8 cellular contexts compared by ENCODE assay signal in the genomic region with DNA sequence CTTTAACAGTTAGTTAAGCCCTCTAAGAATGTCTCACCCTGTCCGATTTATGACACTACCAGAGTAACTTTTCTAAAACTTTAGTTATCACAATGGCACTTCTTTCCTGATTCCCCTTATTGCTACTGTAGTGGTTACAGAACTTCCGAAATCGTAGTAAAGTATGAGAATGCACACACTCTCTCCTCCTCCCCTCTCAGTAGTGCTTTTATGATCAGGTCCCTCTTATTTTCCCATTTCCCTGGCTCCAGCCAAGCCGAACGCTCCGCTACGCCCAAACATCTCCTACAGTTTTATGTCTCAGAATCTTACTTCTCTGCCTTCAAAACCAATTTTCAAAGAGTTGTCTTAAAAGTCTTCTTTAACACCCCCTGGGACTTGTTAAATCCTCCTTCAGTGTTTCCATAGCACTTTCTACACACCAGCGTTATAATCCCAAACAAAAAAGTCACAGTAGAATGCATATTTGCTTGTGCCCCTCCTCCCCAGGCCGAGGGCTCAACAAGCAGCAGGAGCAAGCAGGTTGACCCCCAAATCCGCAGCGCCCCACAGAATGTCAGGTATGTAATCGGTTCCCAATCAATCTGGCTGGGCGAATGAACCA. TPM values are rescaled to one million over a fixed set of nuclear protein-coding genes. Genes with fewer than 3 reads are reported as not detected.
DNase-seq lines count a peak whose midpoint lies in the region; ATAC-seq, FAIRE-seq and TF ChIP-seq lines count a peak whose summit lies in the region.

No MANE protein-coding gene starts in this region.

- SMC1A ChIA-PET in GM12878 (lab: Charles Lee; ENCODE audit: uncharacterized antibody, unreplicated experiment), result interaction anchor here (0.6 to 1.5 kb wide), 3 partner anchors 8 to 132 kb away, joined by 3 to 4 read pairs (median 3); no protein-coding TSS in a partner anchor

- H3K9ac ChIP-seq in IMR-90 (ENCODE audit: low read depth, low read length) (peak overlapping the region; percentile 62), GM12878 (ENCODE audit: control insufficient read depth, insufficient read depth, low read length) (peak overlapping the region; percentile 63), HepG2 (ENCODE audit: insufficient read depth, low read depth, low read length) (peak overlapping the region; percentile 74)

- FAIRE-seq in GM12878 (lab: Jason Lieb, UNC) (peak; percentile 81), HepG2 (lab: Jason Lieb, UNC) (peak; percentile 15)

- H3K79me2 ChIP-seq in GM12878 (ENCODE audit: control insufficient read depth, insufficient read depth, low read length) (peaks cover 13% of the 10 kb centered on the region), HepG2 (ENCODE audit: insufficient read depth, low read length) (no peaks in the 10 kb centered on the region)

- peak overlapping the region; percentile 76 to 95 for H4K8ac ChIP-seq in IMR-90 (ENCODE audit: low read depth in 2 of 2, low read length in 2 of 2)

- intact Hi-C loops in IMR-90 (cut with micrococcal nuclease), result loop anchor here (1.0 to 2.0 kb wide), 2 partner anchors 130 to 136 kb away; partner anchors contain the start of gene CLCN3
- intact Hi-C loops in GM12878 (cut with micrococcal nuclease; ENCODE audit: unreplicated experiment), result loop anchor here (5.0 kb wide), 1 partner anchor 145 kb away; the partner anchor contains the start of gene NEK1
- intact Hi-C loops in HepG2 (cut with micrococcal nuclease; ENCODE audit: unreplicated experiment), result loop anchor here (5.0 kb wide), 1 partner anchor 270 kb away; the partner anchor contains the start of gene MFAP3L

- RAD21 ChIA-PET in GM12878 (lab: Charles Lee; ENCODE audit: unreplicated experiment), result no interaction called here

- peak in 1 of 5 donors; percentile 4 for DNase-seq in CD8-positive, alpha-beta memory T cell
- DNase-seq in IMR-90 (no peak), GM12878 (ENCODE audit: low read depth, low spot score) (no peak), HepG2 (ENCODE audit: low spot score) (peak; percentile 1), tibial nerve (ENCODE audit: low spot score in 2 of 2) (no peak), NCI-H526 (lab: John Stamatoyannopoulos, UW) (no peak)
- DNase-seq in stimulated activated CD8-positive, alpha-beta memory T cell treated with anti-CD3 and anti-CD28 coated beads, Interleukin-4, amount 100 ng/mL, for 48 hours, result no peak

- peaks cover 15% of the 10 kb centered on the region for H3K4me1 ChIP-seq in CD8-positive, alpha-beta memory T cell (ENCODE audit: insufficient read depth, low read length)
- peaks cover 1% of the 10 kb centered on the region; the same call in 1 of the 2 replicates for H3K4me1 ChIP-seq in IMR-90 (ENCODE audit: control insufficient read depth, insufficient read depth, low read length)
- 0 out of 2 replicates have a peak, but pooled peaks cover 6% of the 10 kb centered on the region for H3K4me1 ChIP-seq in GM12878 (ENCODE audit: control insufficient read depth, insufficient read depth, low read length)
- peaks cover 14% of the 10 kb centered on the region for H3K4me1 ChIP-seq in HepG2 (ENCODE audit: insufficient read depth, low read length)
- peaks cover 0 to 25% (median 15%) of the 10 kb centered on the region in 4 donors for H3K4me1 ChIP-seq in tibial nerve

- H3K14ac ChIP-seq in IMR-90 (replicated peaks; ENCODE audit: low read depth, low read length), result peak overlapping the region; percentile 10

- H3K27me3 ChIP-seq in CD8-positive, alpha-beta memory T cell (ENCODE audit: insufficient read depth, low read length, poor library complexity, severe bottlenecking), result no peaks in the 10 kb centered on the region
- H3K27me3 ChIP-seq in IMR-90 (ENCODE audit: control insufficient read depth, insufficient read depth, low read length), result no peaks in the 10 kb centered on the region; the same call in none of the 2 replicates
- no peaks in the 10 kb centered on the region for H3K27me3 ChIP-seq in GM12878 (replicated peaks in 1 of 2; ENCODE audit: control insufficient read depth in 2 of 2, insufficient read depth in 2 of 2, low read length in 1 of 2)
- no peaks in the 10 kb centered on the region; a peak in 1 of 5 replicates for H3K27me3 ChIP-seq in HepG2 (ENCODE audit: control insufficient read depth in 1 of 2, insufficient read depth in 2 of 2, low read length in 2 of 2)
- H3K27me3 ChIP-seq in tibial nerve, result no peaks in the 10 kb centered on the region

- peak overlapping the region; percentile 76 for H3K4ac ChIP-seq in IMR-90 (ENCODE audit: low read depth, low read length)

- TF ChIP-seq POLR2A in IMR-90 (IDR thresholded peaks at IDR 0.05; ENCODE audit: low read depth, low read length), result no peak
- no peak for TF ChIP-seq POLR2A in GM12878 (IDR thresholded peaks at IDR 0.05; ENCODE audit: low read depth, low read length)
- no peak for TF ChIP-seq POLR2A in HepG2 (IDR thresholded peaks at IDR 0.05; ENCODE audit: insufficient read depth in 1 of 2, low read depth in 2 of 2, low read length in 2 of 2)
- no peak for TF ChIP-seq POLR2A in tibial nerve (IDR thresholded peaks at IDR 0.05)

- H2BK15ac ChIP-seq in IMR-90 (ENCODE audit: low read depth, low read length), result no peak overlapping the region

- no peaks in the 10 kb centered on the region for H4K20me1 ChIP-seq in IMR-90 (ENCODE audit: insufficient read depth, low read length)
- H4K20me1 ChIP-seq in GM12878 (ENCODE audit: control insufficient read depth, insufficient read depth), result no peaks in the 10 kb centered on the region
- no peaks in the 10 kb centered on the region for H4K20me1 ChIP-seq in HepG2 (ENCODE audit: insufficient read depth, low read length)

- peak overlapping the region; percentile 87 for H2AK9ac ChIP-seq in IMR-90 (replicated peaks; ENCODE audit: low read depth, low read length, poor library complexity)

- H3K23ac ChIP-seq in IMR-90 (ENCODE audit: low read depth, low read length), result peak overlapping the region; percentile 11; the same call in 1 of the 2 replicates

- H2BK20ac ChIP-seq in IMR-90 (ENCODE audit: low read depth, low read length), result no peak overlapping the region

- H3K4me2 ChIP-seq in IMR-90 (ENCODE audit: low read depth, low read length) (peak overlapping the region; percentile 85), GM12878 (ENCODE audit: control insufficient read depth, insufficient read depth) (peak overlapping the region; percentile 96), HepG2 (ENCODE audit: low read depth, low read length) (peak overlapping the region; percentile 78)

- in situ Hi-C loops in IMR-90 (cut with MboI; ENCODE audit: low sequenced_read_pairs) (no loop called here), GM12878 (cut with MboI) (no loop called here), HepG2 (cut with HindIII; ENCODE audit: extremely low pct_ligation_motif_present, low pct_unique_long_range_greater_than_20kb) (no loop called here)

- POLR2A ChIA-PET in CD8-positive, alpha-beta memory T cell (lab: Charles Lee), result no interaction called here
- POLR2A ChIA-PET in IMR-90 (lab: Charles Lee; ENCODE audit: unreplicated experiment), result no interaction called here
- POLR2A ChIA-PET in GM12878 (lab: Charles Lee), result interaction anchor here (1.1 to 1.2 kb wide), 2 partner anchors 98 to 144 kb away, joined by 4 to 5 read pairs; partner anchors contain the start of gene NEK1
- POLR2A ChIA-PET in HepG2 (lab: Yijun Ruan, JAX), result interaction anchor here (0.8 kb wide), 1 partner anchor 29 kb away, joined by 3 read pairs; no protein-coding TSS in a partner anchor

- H3K4me3 ChIP-seq in CD8-positive, alpha-beta memory T cell (ENCODE audit: low read length), result peak overlapping the region; percentile 97
- H3K4me3 ChIP-seq in IMR-90 (ENCODE audit: insufficient read depth, low read depth, low read length) (peak overlapping the region; percentile 81), GM12878 (peak overlapping the region; percentile 92), HepG2 (replicated peaks in 1 of 3; ENCODE audit: insufficient read depth in 1 of 3, low read depth in 2 of 3, low read length in 3 of 3) (peak overlapping the region; percentile 76 to 91 (median 85)), tibial nerve (peak overlapping the region; percentile 61 to 78 (median 64))

- H4K91ac ChIP-seq in IMR-90 (ENCODE audit: insufficient read depth, low read depth, low read length), result peak overlapping the region; percentile 36; the same call in 1 of the 2 replicates

- CTCF ChIA-PET in CD8-positive, alpha-beta memory T cell (lab: Charles Lee), result no interaction called here
- CTCF ChIA-PET in IMR-90 (lab: Yijun Ruan, JAX) (no interaction called here), GM12878 (lab: Yijun Ruan, JAX) (interaction anchor here (1.2 kb wide), 2 partner anchors 8 to 144 kb away, joined by 3 to 6 read pairs; partner anchors contain the start of gene NEK1), HepG2 (lab: Yijun Ruan, JAX; ENCODE audit: low intra/inter-chr PET ratio, low total read pairs) (no interaction called here)

- TF ChIP-seq RAD21 in IMR-90 (IDR thresholded peaks at IDR 0.05; ENCODE audit: low read length) (no peak), GM12878 (IDR thresholded peaks at IDR 0.05; ENCODE audit: insufficient read depth, low read depth, low read length) (no peak), HepG2 (CRISPR knock-in tag; IDR thresholded peaks at IDR 0.05) (no peak)

- H3K9me3 ChIP-seq in CD8-positive, alpha-beta memory T cell (ENCODE audit: low read length), result no peaks in the 10 kb centered on the region
- H3K9me3 ChIP-seq in IMR-90 (ENCODE audit: control insufficient read depth, insufficient read depth, low read length) (no peaks in the 10 kb centered on the region), GM12878 (replicated peaks; ENCODE audit: control insufficient read depth, insufficient read depth, low read length) (no peaks in the 10 kb centered on the region), HepG2 (ENCODE audit: low read length) (no peaks in the 10 kb centered on the region), tibial nerve (no peaks in the 10 kb centered on the region)

- H3K36me3 ChIP-seq in CD8-positive, alpha-beta memory T cell (ENCODE audit: insufficient read depth, low read length), result no peaks in the 10 kb centered on the region
- H3K36me3 ChIP-seq in IMR-90 (ENCODE audit: control insufficient read depth, insufficient read depth, low read length), result peaks cover 5% of the 10 kb centered on the region; the same call in 1 of the 2 replicates
- no peaks in the 10 kb centered on the region for H3K36me3 ChIP-seq in GM12878 (ENCODE audit: control insufficient read depth in 2 of 2, insufficient read depth in 2 of 2, low read length in 1 of 2)
- no peaks in the 10 kb centered on the region for H3K36me3 ChIP-seq in HepG2 (replicated peaks in 1 of 2; ENCODE audit: control insufficient read depth in 1 of 2, insufficient read depth in 2 of 2, low read length in 2 of 2)
- peaks cover 0 to 15% (median 0%) of the 10 kb centered on the region in 3 donors for H3K36me3 ChIP-seq in tibial nerve

- no peak overlapping the region for H2BK5ac ChIP-seq in IMR-90 (ENCODE audit: low read depth, low read length, poor library complexity, severe bottlenecking)

- H2AFZ ChIP-seq in IMR-90 (replicated peaks; ENCODE audit: low read length, poor library complexity), result peak overlapping the region; percentile 100
- H2AFZ ChIP-seq in GM12878 (ENCODE audit: control insufficient read depth, low read depth, low read length), result peak overlapping the region; percentile 84
- peak overlapping the region; percentile 76 for H2AFZ ChIP-seq in HepG2 (ENCODE audit: low read length)

- peak overlapping the region; percentile 79 to 96 (median 87) for H3K4me3 Mint-ChIP-seq in CD8-positive, alpha-beta memory T cell

- peak overlapping the region; percentile 12; the same call in 1 of the 2 replicates for H3K56ac ChIP-seq in IMR-90 (ENCODE audit: extremely low read depth, insufficient read depth, low read length)

- WGBS in IMR-90 (ENCODE audit: extremely low coverage in 2 of 2, insufficient read length in 1 of 2), 2 experiments, result 4% methylated on average over 4 of the region's 13 CpGs; no CpG with 5 or more reads in 1 of the 2 experiments
- WGBS in GM12878 (ENCODE audit: insufficient coverage, insufficient replicate concordance, low lambda C conversion rate, missing lambda C conversion rate), result 0% methylated on average over 13 of the region's 13 CpGs
- under 1% methylated on average over 13 of the region's 13 CpGs for WGBS in HepG2 (ENCODE audit: low lambda C conversion rate)
- WGBS in tibial nerve, 2 donors, result 1 to 2% methylated on average over 13 of the region's 13 CpGs

- peak; percentile 25 for ATAC-seq in GM21367 (IDR thresholded peaks at IDR 0.05; ENCODE audit: unreplicated experiment)
- peak; percentile 34 for ATAC-seq in IMR-90 (ENCODE audit: low read depth)
- peak; percentile 50 for ATAC-seq in GM12878
- ATAC-seq in HepG2, result peak; percentile 53

- H2AK5ac ChIP-seq in IMR-90 (ENCODE audit: low read depth, low read length), result no peak overlapping the region

- dilution Hi-C loops in IMR-90 (cut with HindIII; ENCODE audit: low sequenced_read_pairs, unreplicated experiment), result no loop called here

- H3K27me3 Mint-ChIP-seq in CD8-positive, alpha-beta memory T cell, result no peaks in the 10 kb centered on the region

- no peak overlapping the region for H3K18ac ChIP-seq in IMR-90 (ENCODE audit: low read depth, low read length)

- H3K27ac Mint-ChIP-seq in CD8-positive, alpha-beta memory T cell, result peak overlapping the region in 7 of 8 donors; percentile 7 to 85 (median 64)

- H3K9me3 Mint-ChIP-seq in CD8-positive, alpha-beta memory T cell, result no peaks in the 10 kb centered on the region

- H3K9me1 ChIP-seq in IMR-90 (ENCODE audit: insufficient read depth, low read length), result peaks cover 2% of the 10 kb centered on the region; the same call in 1 of the 2 replicates

- no peak for TF ChIP-seq EP300 in GM12878 (IDR thresholded peaks at IDR 0.05; ENCODE audit: borderline replicate concordance in 1 of 2, control insufficient read depth in 1 of 2, low read depth in 2 of 2, low read length in 2 of 2)
- no peak for TF ChIP-seq EP300 in HepG2 (IDR thresholded peaks at IDR 0.05; ENCODE audit: low read depth in 2 of 2, low read length in 2 of 2)
- no peak for TF ChIP-seq EP300 in HepG2 (CRISPR knock-in tag; IDR thresholded peaks at IDR 0.05; ENCODE audit: borderline replicate concordance)
- TF ChIP-seq EP300 in tibial nerve (IDR thresholded peaks at IDR 0.05), result no peak

- peaks cover 29 to 41% (median 40%) of the 10 kb centered on the region in 3 donors for H3K4me1 Mint-ChIP-seq in CD8-positive, alpha-beta memory T cell

- H3K79me1 ChIP-seq in IMR-90 (ENCODE audit: low read depth in 1 of 2, low read length in 2 of 2), result peaks cover 18 to 20% of the 10 kb centered on the region in 2 experiments

- TF ChIP-seq CTCF in IMR-90 (conservative IDR thresholded peaks at IDR 0.05; ENCODE audit: low read depth, low read length) (no peak), GM12878 (IDR thresholded peaks at IDR 0.05 in 2 of 3, conservative IDR thresholded peaks at IDR 0.05 in 1 of 3; ENCODE audit: control insufficient read depth in 2 of 3, extremely low read depth in 1 of 3, insufficient read depth in 1 of 3, low read depth in 3 of 3, low read length in 3 of 3) (no peak), HepG2 (CRISPR knock-in tag; IDR thresholded peaks at IDR 0.05) (no peak), tibial nerve (IDR thresholded peaks at IDR 0.05) (no peak)

- H2BK120ac ChIP-seq in IMR-90 (ENCODE audit: low read depth, low read length), result no peak overlapping the region

- peaks cover 3 to 16% (median 4%) of the 10 kb centered on the region in 3 donors for H3K36me3 Mint-ChIP-seq in CD8-positive, alpha-beta memory T cell

- H3K27ac ChIP-seq in CD8-positive, alpha-beta memory T cell (ENCODE audit: low read depth, low read length), result peak overlapping the region; percentile 69
- H3K27ac ChIP-seq in IMR-90 (ENCODE audit: insufficient read depth, low read length) (no peak overlapping the region; the same call in 1 of the 2 replicates), GM12878 (ENCODE audit: control insufficient read depth, insufficient read depth) (0 out of 2 replicates have a peak overlapping the region, but pooled peaks have one; percentile 9), HepG2 (ENCODE audit: extremely low read length, insufficient read depth, low read length) (peak overlapping the region; percentile 52), tibial nerve (peak overlapping the region in 3 of 4 donors; percentile 48 to 70 (median 69))

- H4K5ac ChIP-seq in IMR-90 (ENCODE audit: low read depth, low read length), result peak overlapping the region; percentile 1; the same call in 1 of the 2 replicates

- no TSS peak for BruUV-seq in IMR-90 (replicated peaks; lab: Mats Ljungman, UMichigan)
- BruUV-seq in GM12878 (replicated peaks; lab: Mats Ljungman, UMichigan), result no TSS peak
- TSS peak; percentile 64 for BruUV-seq in HepG2 (replicated peaks; lab: Mats Ljungman, UMichigan)

RNA-seq across cellular contexts. Expression of gene HPF1, which starts 0.7 kb away (rescaled TPM):
- total RNA-seq in CD8-positive, alpha-beta memory T cell, result 10 to 100 TPM; 25.1 to 31.5 TPM
- 41.3 TPM for polyA plus RNA-seq in CD8-positive, alpha-beta memory T cell
- total RNA-seq in IMR-90 (2012; rRNA removed) (15.2 and 27.5 TPM in 2 replicates), GM12878 (2014; rRNA removed) (31.2 and 37.1 TPM in 2 replicates), GM12878 (2014; rRNA removed; fragmentation: Illumina TruSeq; extraction: Trizol) (49.6 and 53.9 TPM in 2 replicates), GM12878 (2021) (31.4 and 35.3 TPM in 2 replicates), HepG2 (2016; rRNA removed; fragmentation: Illumina TruSeq; extraction: Trizol) (14.8 and 23.0 TPM in 2 replicates), tibial nerve (10 to 100 TPM; 14.1 to 33.9 (median 24.5) TPM)
- polyA plus RNA-seq in IMR-90 (2012; rRNA removed) (19.1 and 24.9 TPM in 2 replicates), GM12878 (2011; rRNA removed) (47.7 and 78.2 TPM in 2 replicates), GM12878 (2014; fragmentation: Illumina TruSeq; extraction: Trizol) (93.5 and 109 TPM in 2 replicates), GM12878 (2014; fragmentation: Nextera tagmentation; extraction: Ambion mirVana) (10 to 100 TPM; 47.9 to 56.4 TPM), GM12878 (2014; rRNA removed) (28.2 and 32.6 TPM in 2 replicates), GM12878 (2016; fragmentation: Nextera tagmentation; extraction: Ambion mirVana) (10 to 100 TPM; 62.9 to 76.3 TPM), HepG2 (2011; rRNA removed) (4.2 and 5.1 TPM in 2 replicates)
- 3.7 and 8.2 TPM in 2 replicates for polyA plus RNA-seq in IMR-90 (2012; cell fraction: cytosol; rRNA removed)
- polyA plus RNA-seq in IMR-90 (2012; cell fraction: nucleus; rRNA removed; ENCODE audit: low replicate concordance), result 1.6 and 10.0 TPM in 2 replicates
- 24.3 and 28.0 TPM in 2 replicates for total RNA-seq in GM12878 (2013; cell fraction: nucleolus; rRNA removed)
- polyA plus RNA-seq in GM12878 (2011; ENCODE audit: low read depth), result 13.7 TPM
- polyA plus RNA-seq in GM12878 (2011; cell fraction: cytosol; rRNA removed), result 14.4 and 34.8 TPM in 2 replicates
- polyA plus RNA-seq in GM12878 (2011; cell fraction: nucleus; rRNA removed), result 8.9 and 14.3 TPM in 2 replicates
- polyA plus RNA-seq in GM12878 (2012), result 21.3 and 23.3 TPM in 2 replicates
- 6.5 and 8.6 TPM in 2 replicates for polyA minus RNA-seq in GM12878 (2011; rRNA and poly(A)+ RNA removed)
- 4.1 and 9.2 TPM in 2 replicates for polyA minus RNA-seq in GM12878 (2011; cell fraction: cytosol; rRNA and poly(A)+ RNA removed)
- 1.7 and 4.3 TPM in 2 replicates for polyA minus RNA-seq in GM12878 (2011; cell fraction: nucleus; rRNA and poly(A)+ RNA removed)
- 2.2 and 2.8 TPM in 2 replicates for total RNA-seq in HepG2 (2016; cell fraction: cytosol; rRNA removed; fragmentation: Illumina TruSeq; extraction: Trizol; ENCODE audit: low read depth)
- 16.3 and 27.5 TPM in 2 replicates for total RNA-seq in HepG2 (2016; cell fraction: insoluble cytoplasmic fraction; rRNA removed; fragmentation: Illumina TruSeq; extraction: Trizol)
- 5.5 and 5.7 TPM in 2 replicates for total RNA-seq in HepG2 (2016; cell fraction: membrane; rRNA removed; fragmentation: Illumina TruSeq; extraction: Trizol)
- total RNA-seq in HepG2 (2016; cell fraction: nucleus; rRNA removed; fragmentation: Illumina TruSeq; extraction: Trizol), result 6.6 and 9.1 TPM in 2 replicates
- 3.0 and 5.1 TPM in 2 replicates for polyA plus RNA-seq in HepG2 (2011; cell fraction: cytosol; rRNA removed)
- polyA plus RNA-seq in HepG2 (2011; cell fraction: nucleus; rRNA removed), result 1.4 and 1.5 TPM in 2 replicates
- polyA plus RNA-seq in HepG2 (2012), result 6.8 and 10.6 TPM in 2 replicates
- polyA plus RNA-seq in HepG2 (2016; cell fraction: cytosol; fragmentation: Illumina TruSeq; extraction: Trizol; ENCODE audit: low read depth), result 2.3 and 2.7 TPM in 2 replicates
- polyA plus RNA-seq in HepG2 (2016; cell fraction: insoluble cytoplasmic fraction; fragmentation: Illumina TruSeq; extraction: Trizol; ENCODE audit: low read depth), result 25.3 and 28.2 TPM in 2 replicates
- polyA plus RNA-seq in HepG2 (2016; cell fraction: membrane; fragmentation: Illumina TruSeq; extraction: Trizol; ENCODE audit: low read depth), result 3.3 and 3.4 TPM in 2 replicates
- 7.9 and 17.4 TPM in 2 replicates for polyA plus RNA-seq in HepG2 (2016; cell fraction: nucleus; fragmentation: Illumina TruSeq; extraction: Trizol; ENCODE audit: insufficient read depth, low read depth)
- 1.3 TPM in 1 of 2 replicates, not detected in the other for polyA minus RNA-seq in HepG2 (2011; rRNA and poly(A)+ RNA removed; ENCODE audit: low replicate concordance)
- 1.4 and 2.2 TPM in 2 replicates for polyA minus RNA-seq in HepG2 (2011; cell fraction: cytosol; rRNA and poly(A)+ RNA removed)
- polyA minus RNA-seq in HepG2 (2011; cell fraction: nucleus; rRNA and poly(A)+ RNA removed), result 2.7 and 4.4 TPM in 2 replicates

Comparison
In these comparisons a context has a peak if more than half of its experiments do, and no peak if none do; other contexts are left out.
1. POLR2A ChIA-PET loops: an anchor here in GM12878 (1.1 to 1.2 kb wide) and HepG2 (0.8 kb wide); none called in CD8-positive, alpha-beta memory T cell and IMR-90.